Comparison of ENCODE assay signal across 9 cellular contexts in the genomic region with DNA sequence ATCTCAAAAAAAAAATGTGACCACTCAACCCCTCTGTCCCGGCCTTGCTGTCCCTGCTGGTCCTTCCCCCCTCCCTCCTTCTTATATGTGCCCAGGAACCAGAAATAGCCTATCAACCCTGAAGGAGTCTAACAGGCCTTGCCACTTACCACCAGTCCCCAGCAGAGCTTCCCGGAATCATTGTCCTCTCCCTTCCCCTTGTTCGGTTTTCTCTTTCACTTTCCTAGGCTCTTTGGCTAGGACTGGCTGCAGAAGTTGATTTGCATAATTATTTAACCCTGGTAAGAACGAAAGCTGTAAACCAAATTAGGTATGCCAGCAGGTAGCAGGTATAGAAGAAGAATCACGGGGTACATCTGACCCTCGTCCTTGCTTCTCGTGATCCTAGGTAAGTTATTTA.
DNase-seq lines count a peak whose midpoint lies in the region; ATAC-seq, FAIRE-seq and TF ChIP-seq lines count a peak whose summit lies in the region.
"Had no signal": no experiment of that assay in that cellular context is flagged by ENCODE, and none has a peak within 500 bp of the region (broad histone marks: within the 10 kb centered on the region; RNA-seq: fewer than 3 reads in every experiment).

No MANE protein-coding gene starts in this region.

- ATAC-seq in HG02763 (IDR thresholded peaks at IDR 0.05; ENCODE audit: unreplicated experiment) (peak; percentile 91), HG03575 (IDR thresholded peaks at IDR 0.05; ENCODE audit: extremely low read depth, insufficient number of reproducible peaks, low FRiP score, unreplicated experiment) (peak; percentile 59)
- ATAC-seq in effector memory CD8-positive, alpha-beta T cell (replicated peaks), result no peak

- TF ChIP-seq EP300 in stomach (IDR thresholded peaks at IDR 0.05), result no peak

- DNase-seq in GM19239 (ENCODE audit: insufficient read length, low spot score), result peak; percentile 74
- DNase-seq in stomach, result peak; percentile 33
- no peak for DNase-seq in NCI-H748 (lab: John Stamatoyannopoulos, UW; ENCODE audit: unreplicated experiment)
- no peak for DNase-seq in ascending aorta (ENCODE audit: low spot score in 2 of 2)
- DNase-seq in effector memory CD8-positive, alpha-beta T cell, result no peak
- no peak for DNase-seq in osteocyte (ENCODE audit: extremely low spot score, unreplicated experiment)
- DNase-seq: stimulated activated CD8-positive, alpha-beta memory T cell treated with anti-CD3 and anti-CD28 coated beads, Interleukin-4, amount 100 ng/mL, for 48 hours had no signal

- H3K27me3 Mint-ChIP-seq in effector memory CD8-positive, alpha-beta T cell, result peaks cover 0 to 17% of the 10 kb centered on the region in 2 donors
- H3K27me3 Mint-ChIP-seq in osteocyte (ENCODE audit: unreplicated experiment), result no peaks in the 10 kb centered on the region

- peak; percentile 99 for FAIRE-seq in GM19239 (lab: Jason Lieb, UNC)

- peak overlapping the region in 1 of 5 donors; percentile 60 for H3K27ac ChIP-seq in stomach
- H3K27ac ChIP-seq in ascending aorta, result no peak overlapping the region

- H3K36me3 ChIP-seq in stomach (no peaks in the 10 kb centered on the region), ascending aorta (no peaks in the 10 kb centered on the region)

- intact Hi-C loops in stomach (cut with DNase I; ENCODE audit: low total_unique reads) (no loop called here), ascending aorta (cut with DNase I) (no loop called here)

- H3K27me3 ChIP-seq in stomach (no peaks in the 10 kb centered on the region), ascending aorta (no peaks in the 10 kb centered on the region)

- no peaks in the 10 kb centered on the region for H3K9me3 ChIP-seq in stomach
- H3K9me3 ChIP-seq in ascending aorta, result no peaks in the 10 kb centered on the region

- H3K4me1 ChIP-seq in stomach (peaks cover 4 to 32% (median 20%) of the 10 kb centered on the region in 4 donors), ascending aorta (peaks cover 0 to 3% of the 10 kb centered on the region in 2 donors)

- no peaks in the 10 kb centered on the region for H3K4me1 Mint-ChIP-seq in effector memory CD8-positive, alpha-beta T cell (ENCODE audit: low read depth in 2 of 2)
- H3K4me1 Mint-ChIP-seq in osteocyte (ENCODE audit: unreplicated experiment), result peaks cover 25% of the 10 kb centered on the region

- 53 to 78% (median 75%) methylated on average over 7 of the region's 7 CpGs for WGBS in stomach, 5 donors

- no peaks in the 10 kb centered on the region for H3K9me3 Mint-ChIP-seq in effector memory CD8-positive, alpha-beta T cell
- no peaks in the 10 kb centered on the region for H3K9me3 Mint-ChIP-seq in osteocyte (ENCODE audit: unreplicated experiment)

- no peak overlapping the region for H3K4me3 Mint-ChIP-seq in effector memory CD8-positive, alpha-beta T cell
- no peak overlapping the region for H3K4me3 Mint-ChIP-seq in osteocyte (ENCODE audit: unreplicated experiment)

- TF ChIP-seq CTCF in stomach (IDR thresholded peaks at IDR 0.05), result no peak
- TF ChIP-seq CTCF in ascending aorta (IDR thresholded peaks at IDR 0.05), result no peak
- TF ChIP-seq CTCF in osteocyte (IDR thresholded peaks at IDR 0.05), result no peak

- H3K4me3 ChIP-seq in stomach (no peak overlapping the region), ascending aorta (no peak overlapping the region)

- no peak overlapping the region for H3K27ac Mint-ChIP-seq in effector memory CD8-positive, alpha-beta T cell
- no peak overlapping the region for H3K27ac Mint-ChIP-seq in osteocyte (ENCODE audit: unreplicated experiment)

- TF ChIP-seq POLR2A in stomach (IDR thresholded peaks at IDR 0.05), result no peak

- no peaks in the 10 kb centered on the region for H3K36me3 Mint-ChIP-seq in effector memory CD8-positive, alpha-beta T cell (ENCODE audit: insufficient read depth)
- no peaks in the 10 kb centered on the region for H3K36me3 Mint-ChIP-seq in osteocyte (ENCODE audit: unreplicated experiment)

Comparison
In these comparisons a context has a peak if more than half of its experiments do, and no peak if none do; other contexts are left out.
1. DNase-seq: peak in GM19239 (single experiment) and stomach (single experiment); none in NCI-H748 (single experiment), ascending aorta (0 of 2), effector memory CD8-positive, alpha-beta T cell (0 of 3) and osteocyte (single experiment).